ENCODE assay signal across 9 cellular contexts in genomic region chr3:173397161-173398110, GRCh38. TPM values are rescaled to one million over a fixed set of nuclear protein-coding genes. Genes with fewer than 3 reads are reported as not detected.
A peak's percentile ranks its signal among the peaks of the same experiment; 100 is the strongest.
DNase-seq lines count a peak whose midpoint lies in the region; ATAC-seq and TF ChIP-seq lines count a peak whose summit lies in the region.
"Had no signal": no experiment of that assay in that cellular context is flagged by ENCODE, and none has a peak within 500 bp of the region (broad histone marks: within the 10 kb centered on the region; RNA-seq: fewer than 3 reads in every experiment).

NLGN1 (plus strand) TSS chr3:173397744.

- H3K9ac ChIP-seq in neural progenitor cell, result peak within 1 kb of the TSS; percentile 44

- peak within 1 kb of the TSS; percentile 73 for H3K4me3 Mint-ChIP-seq in activated naive CD8-positive, alpha-beta T cell treated with anti-CD3 and anti-CD28 coated beads, Interleukin-2, amount 50 U/mL, for 24 hours
- peak within 1 kb of the TSS; percentile 97 for H3K4me3 Mint-ChIP-seq in neural progenitor cell

- peaks cover 41% of the 10 kb centered on the region for H3F3A ChIP-seq in neural progenitor cell (ENCODE audit: low read depth)

- H3K27ac Mint-ChIP-seq in activated naive CD8-positive, alpha-beta T cell treated with anti-CD3 and anti-CD28 coated beads, Interleukin-2, amount 50 U/mL, for 24 hours, result no peak within 1 kb of the TSS
- H3K27ac Mint-ChIP-seq in neural progenitor cell, result peak within 1 kb of the TSS; percentile 90

- no peaks in the 10 kb centered on the region for H4K20me1 ChIP-seq in neural progenitor cell (ENCODE audit: low read depth)

- peaks cover 19% of the 10 kb centered on the region for H3K4me1 ChIP-seq in neural progenitor cell

- H3K4me3 ChIP-seq in neural progenitor cell, result peak within 1 kb of the TSS; percentile 79

- peak within 1 kb of the TSS; percentile 61 for H3K27ac ChIP-seq in neural progenitor cell

- intact Hi-C loops in Right ventricle myocardium inferior (cut with DNase I), result loop anchor here (5.0 to 10.0 kb wide), 4 partner anchors 155 to 1047 kb away; no protein-coding TSS in a partner anchor

- peaks cover 27% of the 10 kb centered on the region for H3K4me1 Mint-ChIP-seq in activated naive CD8-positive, alpha-beta T cell treated with anti-CD3 and anti-CD28 coated beads, Interleukin-2, amount 50 U/mL, for 24 hours
- H3K4me1 Mint-ChIP-seq in neural progenitor cell, result peaks cover 17% of the 10 kb centered on the region

- DNase-seq in NCI-H345 (lab: John Stamatoyannopoulos, UW) (peak; percentile 67), NCI-H345 treated with DMSO at 0.1 percent for 48 hours (lab: John Stamatoyannopoulos, UW; ENCODE audit: unreplicated experiment) (no peak), NCI-H2107 treated with DMSO at 0.1 percent for 48 hours (lab: John Stamatoyannopoulos, UW; ENCODE audit: unreplicated experiment) (peak; percentile 83), Right ventricle myocardium inferior (ENCODE audit: missing footprints) (peak; percentile 86), neural progenitor cell (ENCODE audit: low spot score) (peak; percentile 86), SKM-1 (lab: John Stamatoyannopoulos, UW; ENCODE audit: unreplicated experiment) (no peak)
- DNase-seq in activated naive CD8-positive, alpha-beta T cell treated with anti-CD3 and anti-CD28 coated beads, Interleukin-2, amount 50 U/mL, for 24 hours, result peak; percentile 6
- DNase-seq: DND-41 had no signal

- H3K27me3 Mint-ChIP-seq in activated naive CD8-positive, alpha-beta T cell treated with anti-CD3 and anti-CD28 coated beads, Interleukin-2, amount 50 U/mL, for 24 hours, result peaks cover 61% of the 10 kb centered on the region
- H3K27me3 Mint-ChIP-seq in neural progenitor cell (ENCODE audit: insufficient read depth, low read depth), result peaks cover 6% of the 10 kb centered on the region

- H3K36me3 ChIP-seq in neural progenitor cell, result no peaks in the 10 kb centered on the region

- ATAC-seq in activated naive CD8-positive, alpha-beta T cell treated with anti-CD3 and anti-CD28 coated beads, Interleukin-2, amount 50 U/mL, for 24 hours, result no peak
- ATAC-seq in Right ventricle myocardium inferior, result peak; percentile 77
- no peak for ATAC-seq in HG03039 (IDR thresholded peaks at IDR 0.05; ENCODE audit: unreplicated experiment)

- H3K27me3 ChIP-seq in neural progenitor cell, result peaks cover 34% of the 10 kb centered on the region

- H3K79me2 ChIP-seq in neural progenitor cell (ENCODE audit: low read depth), result peaks cover 8% of the 10 kb centered on the region

- H2AFZ ChIP-seq in neural progenitor cell (replicated peaks), result peak within 1 kb of the TSS; percentile 84

- TF ChIP-seq CTCF in neural progenitor cell (IDR thresholded peaks at IDR 0.05), result peak; percentile 44

- no peaks in the 10 kb centered on the region for H3K9me3 ChIP-seq in neural progenitor cell (ENCODE audit: low read depth)

- H3K4me2 ChIP-seq in neural progenitor cell, result peak within 1 kb of the TSS; percentile 84

- H3K9me3 Mint-ChIP-seq in activated naive CD8-positive, alpha-beta T cell treated with anti-CD3 and anti-CD28 coated beads, Interleukin-2, amount 50 U/mL, for 24 hours, result peaks cover 5% of the 10 kb centered on the region
- H3K9me3 Mint-ChIP-seq in neural progenitor cell, result no peaks in the 10 kb centered on the region

- peaks cover 4% of the 10 kb centered on the region for H3K36me3 Mint-ChIP-seq in activated naive CD8-positive, alpha-beta T cell treated with anti-CD3 and anti-CD28 coated beads, Interleukin-2, amount 50 U/mL, for 24 hours (ENCODE audit: low read depth)
- no peaks in the 10 kb centered on the region for H3K36me3 Mint-ChIP-seq in neural progenitor cell

RNA-seq across cellular contexts. Expression of gene NLGN1, which starts in this region (rescaled TPM):
- total RNA-seq in Right ventricle myocardium inferior (8.0 TPM), neural progenitor cell (ENCODE audit: low replicate concordance) (27.7 and 34.8 TPM in 2 replicates)

Comparison
In these comparisons a context has a peak if more than half of its experiments do, and no peak if none do; other contexts are left out.
1. DNase-seq: peak in NCI-H345 (single experiment), NCI-H2107 treated with DMSO at 0.1 percent for 48 hours (single experiment), activated naive CD8-positive, alpha-beta T cell treated with anti-CD3 and anti-CD28 coated beads, Interleukin-2, amount 50 U/mL, for 24 hours (single experiment), Right ventricle myocardium inferior (single experiment) and neural progenitor cell (single experiment); none in NCI-H345 treated with DMSO at 0.1 percent for 48 hours (single experiment) and SKM-1 (single experiment).